In genomic region chr12:3655331-3655900, GRCh38 we compare ENCODE assay signal across 9 cellular contexts.
A peak's percentile ranks its signal among the peaks of the same experiment; 100 is the strongest.
DNase-seq lines count a peak whose midpoint lies in the region; ATAC-seq and TF ChIP-seq lines count a peak whose summit lies in the region.
"Had no signal": no experiment of that assay in that cellular context is flagged by ENCODE, and none has a peak within 500 bp of the region (broad histone marks: within the 10 kb centered on the region; RNA-seq: fewer than 3 reads in every experiment).

No MANE protein-coding gene starts in this region.

- H4K20me1 ChIP-seq in Karpas-422 (ENCODE audit: insufficient read depth, low read depth, low read length) = no peaks in the 10 kb centered on the region

- TF ChIP-seq CTCF in stomach (IDR thresholded peaks at IDR 0.05) = no peak

- H3K79me2 ChIP-seq in Karpas-422 (ENCODE audit: low read length) = no peaks in the 10 kb centered on the region

- TF ChIP-seq EP300 in stomach (IDR thresholded peaks at IDR 0.05) = no peak

- H3K36me3 ChIP-seq in Karpas-422 (ENCODE audit: insufficient read depth, low read length) (peaks cover 12% of the 10 kb centered on the region), stomach (peaks cover 0 to 35% (median 23%) of the 10 kb centered on the region in 4 donors)

- no peaks in the 10 kb centered on the region for H3K27me3 Mint-ChIP-seq in activated CD8-positive, alpha-beta T cell treated with anti-CD3 and anti-CD28 coated beads, Interleukin-2, amount 10 ng/mL, durations not matched to agents 7 days and 5 days (ENCODE audit: low read depth)

- H3K9me2 ChIP-seq in Karpas-422 (replicated peaks; ENCODE audit: insufficient read depth, low read length) = no peaks in the 10 kb centered on the region

- H3K4me3 Mint-ChIP-seq in activated CD8-positive, alpha-beta T cell treated with anti-CD3 and anti-CD28 coated beads, Interleukin-2, amount 10 ng/mL, durations not matched to agents 7 days and 5 days = no peak overlapping the region

- H3K9me3 ChIP-seq in Karpas-422 (ENCODE audit: low read length) = no peaks in the 10 kb centered on the region
- no peaks in the 10 kb centered on the region for H3K9me3 ChIP-seq in stomach

- H3K4me1 Mint-ChIP-seq in activated CD8-positive, alpha-beta T cell treated with anti-CD3 and anti-CD28 coated beads, Interleukin-2, amount 10 ng/mL, durations not matched to agents 7 days and 5 days (ENCODE audit: low read depth) = no peaks in the 10 kb centered on the region

- no peak overlapping the region for H3K4me2 ChIP-seq in Karpas-422 (ENCODE audit: low read depth, low read length, poor library complexity, severe bottlenecking)

- no peak overlapping the region for H3K9ac ChIP-seq in Karpas-422 (ENCODE audit: low read length)

- CTCF ChIA-PET in activated CD8-positive, alpha-beta T cell treated with anti-CD3 and anti-CD28 coated beads, Interleukin-2, amount 10 ng/mL, durations not matched to agents 7 days and 5 days (lab: Charles Lee) = interaction anchor here (0.9 to 2.7 kb wide), 4 partner anchors 15 to 356 kb away, joined by 3 to 17 read pairs (median 4); no protein-coding TSS in a partner anchor

- H3K4me3 ChIP-seq in Karpas-422 (ENCODE audit: low read length) (no peak overlapping the region), stomach (no peak overlapping the region)
- H3K4me3 ChIP-seq: lung, SK-N-MC had no signal

- no peak overlapping the region for H2AFZ ChIP-seq in Karpas-422 (ENCODE audit: low read length)

- H3K4me1 ChIP-seq in Karpas-422 (ENCODE audit: low read length) = no peaks in the 10 kb centered on the region
- no peaks in the 10 kb centered on the region for H3K4me1 ChIP-seq in stomach

- no peak for TF ChIP-seq POLR2A in stomach (IDR thresholded peaks at IDR 0.05)

- H3K9me3 Mint-ChIP-seq in activated CD8-positive, alpha-beta T cell treated with anti-CD3 and anti-CD28 coated beads, Interleukin-2, amount 10 ng/mL, durations not matched to agents 7 days and 5 days (ENCODE audit: insufficient read depth) = no peaks in the 10 kb centered on the region

- peaks cover 46% of the 10 kb centered on the region for H3K36me3 Mint-ChIP-seq in activated CD8-positive, alpha-beta T cell treated with anti-CD3 and anti-CD28 coated beads, Interleukin-2, amount 10 ng/mL, durations not matched to agents 7 days and 5 days (ENCODE audit: low read depth)

- no peak overlapping the region for H3K27ac Mint-ChIP-seq in activated CD8-positive, alpha-beta T cell treated with anti-CD3 and anti-CD28 coated beads, Interleukin-2, amount 10 ng/mL, durations not matched to agents 7 days and 5 days

- DNase-seq in ELR (ENCODE audit: low read depth) (peak; percentile 46), Karpas-422 (peak; percentile 66), islet precursor cell (peak; percentile 87), stomach (no peak), NCI-H226 (no peak)
- DNase-seq in activated CD8-positive, alpha-beta T cell treated with anti-CD3 and anti-CD28 coated beads, Interleukin-2, amount 10 ng/mL, durations not matched to agents 7 days and 5 days = peak; percentile 40

- H3K27me3 ChIP-seq in Karpas-422 (ENCODE audit: low read length) = no peaks in the 10 kb centered on the region
- H3K27me3 ChIP-seq in stomach = no peaks in the 10 kb centered on the region

- POLR2A ChIA-PET in activated CD8-positive, alpha-beta T cell treated with anti-CD3 and anti-CD28 coated beads, Interleukin-2, amount 10 ng/mL, durations not matched to agents 7 days and 5 days (lab: Charles Lee) = no interaction called here

- 27 to 48% (median 41%) methylated on average over 4 of the region's 4 CpGs for WGBS in stomach, 5 donors

- peak; percentile 67 for ATAC-seq in activated CD8-positive, alpha-beta T cell treated with anti-CD3 and anti-CD28 coated beads, Interleukin-2, amount 10 ng/mL, durations not matched to agents 7 days and 5 days
- ATAC-seq in GM19324 (IDR thresholded peaks at IDR 0.05; ENCODE audit: low FRiP score, unreplicated experiment) = no peak

- H3K27ac ChIP-seq in Karpas-422 (ENCODE audit: low read length) = no peak overlapping the region
- H3K27ac ChIP-seq in stomach = no peak overlapping the region
- H3K27ac ChIP-seq: SK-N-MC had no signal

- intact Hi-C loops in stomach (cut with DNase I; ENCODE audit: low total_unique reads) = loop anchor here (10.0 kb wide), 1 partner anchor 119 kb away; no protein-coding TSS in a partner anchor

Comparison
In these comparisons a context has a peak if more than half of its experiments do, and no peak if none do; other contexts are left out.
1. DNase-seq: peak in ELR (single experiment), Karpas-422 (single experiment), activated CD8-positive, alpha-beta T cell treated with anti-CD3 and anti-CD28 coated beads, Interleukin-2, amount 10 ng/mL, durations not matched to agents 7 days and 5 days (single experiment) and islet precursor cell (single experiment); none in stomach (single experiment) and NCI-H226 (single experiment).